Comparison of ENCODE assay signal across 1 cellular context in genomic region chr10:7189909-7190308, GRCh38.
TF ChIP-seq lines count a peak whose summit lies in the region.

No MANE protein-coding gene starts in this region.

TF ChIP-seq in GM23338, 12 proteins besides CTCF, POLR2A, EP300 and RAD21 (continued from another document):
- no peak for TF ChIP-seq ZNF462 (CRISPR knock-in tag; IDR thresholded peaks at IDR 0.05)
- TF ChIP-seq, protein P1, sequence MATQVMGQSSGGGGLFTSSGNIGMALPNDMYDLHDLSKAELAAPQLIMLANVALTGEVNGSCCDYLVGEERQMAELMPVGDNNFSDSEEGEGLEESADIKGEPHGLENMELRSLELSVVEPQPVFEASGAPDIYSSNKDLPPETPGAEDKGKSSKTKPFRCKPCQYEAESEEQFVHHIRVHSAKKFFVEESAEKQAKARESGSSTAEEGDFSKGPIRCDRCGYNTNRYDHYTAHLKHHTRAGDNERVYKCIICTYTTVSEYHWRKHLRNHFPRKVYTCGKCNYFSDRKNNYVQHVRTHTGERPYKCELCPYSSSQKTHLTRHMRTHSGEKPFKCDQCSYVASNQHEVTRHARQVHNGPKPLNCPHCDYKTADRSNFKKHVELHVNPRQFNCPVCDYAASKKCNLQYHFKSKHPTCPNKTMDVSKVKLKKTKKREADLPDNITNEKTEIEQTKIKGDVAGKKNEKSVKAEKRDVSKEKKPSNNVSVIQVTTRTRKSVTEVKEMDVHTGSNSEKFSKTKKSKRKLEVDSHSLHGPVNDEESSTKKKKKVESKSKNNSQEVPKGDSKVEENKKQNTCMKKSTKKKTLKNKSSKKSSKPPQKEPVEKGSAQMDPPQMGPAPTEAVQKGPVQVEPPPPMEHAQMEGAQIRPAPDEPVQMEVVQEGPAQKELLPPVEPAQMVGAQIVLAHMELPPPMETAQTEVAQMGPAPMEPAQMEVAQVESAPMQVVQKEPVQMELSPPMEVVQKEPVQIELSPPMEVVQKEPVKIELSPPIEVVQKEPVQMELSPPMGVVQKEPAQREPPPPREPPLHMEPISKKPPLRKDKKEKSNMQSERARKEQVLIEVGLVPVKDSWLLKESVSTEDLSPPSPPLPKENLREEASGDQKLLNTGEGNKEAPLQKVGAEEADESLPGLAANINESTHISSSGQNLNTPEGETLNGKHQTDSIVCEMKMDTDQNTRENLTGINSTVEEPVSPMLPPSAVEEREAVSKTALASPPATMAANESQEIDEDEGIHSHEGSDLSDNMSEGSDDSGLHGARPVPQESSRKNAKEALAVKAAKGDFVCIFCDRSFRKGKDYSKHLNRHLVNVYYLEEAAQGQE (IDR thresholded peaks at IDR 0.05; ENCODE audit: unreplicated experiment) = no peak
- no peak for TF ChIP-seq NANOG (IDR thresholded peaks at IDR 0.05; ENCODE audit: borderline replicate concordance)
- TF ChIP-seq EZH2 (IDR thresholded peaks at IDR 0.05; ENCODE audit: low read depth, unreplicated experiment) = no peak
- no peak for TF ChIP-seq ZNF331 (CRISPR knock-in tag; IDR thresholded peaks at IDR 0.05; ENCODE audit: low read depth)
- no peak for TF ChIP-seq CREB1 (CRISPR knock-in tag; IDR thresholded peaks at IDR 0.05; ENCODE audit: low read depth)
- TF ChIP-seq, protein P2, sequence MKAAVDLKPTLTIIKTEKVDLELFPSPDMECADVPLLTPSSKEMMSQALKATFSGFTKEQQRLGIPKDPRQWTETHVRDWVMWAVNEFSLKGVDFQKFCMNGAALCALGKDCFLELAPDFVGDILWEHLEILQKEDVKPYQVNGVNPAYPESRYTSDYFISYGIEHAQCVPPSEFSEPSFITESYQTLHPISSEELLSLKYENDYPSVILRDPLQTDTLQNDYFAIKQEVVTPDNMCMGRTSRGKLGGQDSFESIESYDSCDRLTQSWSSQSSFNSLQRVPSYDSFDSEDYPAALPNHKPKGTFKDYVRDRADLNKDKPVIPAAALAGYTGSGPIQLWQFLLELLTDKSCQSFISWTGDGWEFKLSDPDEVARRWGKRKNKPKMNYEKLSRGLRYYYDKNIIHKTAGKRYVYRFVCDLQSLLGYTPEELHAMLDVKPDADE (IDR thresholded peaks at IDR 0.05) = no peak
TF ChIP-seq in GM23338: peak in this region for 0.
